Comparison of ENCODE assay signal across 8 cellular contexts in the genomic region with DNA sequence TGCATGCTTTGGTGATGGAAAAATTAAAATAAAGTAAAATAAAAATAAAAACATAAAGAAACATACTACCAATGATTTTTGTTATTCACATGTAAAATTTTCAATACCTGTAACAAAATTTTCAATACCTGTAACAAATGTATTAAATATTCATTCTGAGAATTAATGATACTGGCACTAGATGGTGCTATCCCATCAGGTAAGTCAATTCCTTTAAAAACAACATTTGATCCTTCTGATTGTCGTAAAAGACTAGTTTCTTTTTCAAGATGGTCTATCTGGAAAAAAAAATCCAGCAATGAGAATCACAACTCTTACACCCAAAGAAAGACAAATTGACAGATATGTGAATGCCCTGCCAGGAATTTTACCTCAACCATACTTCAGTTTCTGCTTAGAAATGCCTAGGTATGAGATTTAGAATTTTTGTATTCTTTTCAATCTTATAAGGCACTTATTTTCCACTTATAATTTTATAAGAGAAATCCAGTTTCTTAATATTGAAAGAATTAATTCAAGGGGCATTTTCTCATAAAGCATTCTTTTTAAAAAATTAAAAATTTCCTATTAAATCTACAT. TPM values are rescaled to one million over a fixed set of nuclear protein-coding genes. Genes with fewer than 3 reads are reported as not detected.
DNase-seq lines count a peak whose midpoint lies in the region; ATAC-seq, FAIRE-seq and TF ChIP-seq lines count a peak whose summit lies in the region.

No MANE protein-coding gene starts in this region.

- ATAC-seq in CD8-positive, alpha-beta T cell = no peak
- ATAC-seq in upper lobe of left lung (ENCODE audit: low FRiP score in 2 of 2) = no peak
- ATAC-seq in stimulated activated naive B cell treated with anti-CD40 and anti-IgM and Interleukin-4, amounts not matched to agents 10 μg/mL and 1 μg/mL and 100 μg/mL, for 72 hours (replicated peaks) = no peak

- H3K9me1 ChIP-seq in endothelial cell of umbilical vein (replicated peaks; ENCODE audit: control insufficient read depth, extremely low read depth, insufficient read depth, low read length) = no peaks in the 10 kb centered on the region

- H3K79me2 ChIP-seq in endothelial cell of umbilical vein (ENCODE audit: control insufficient read depth, insufficient read depth, low read length) = no peaks in the 10 kb centered on the region

- FAIRE-seq in H54 (lab: Jason Lieb, UNC) (peak; percentile 57), endothelial cell of umbilical vein (lab: Jason Lieb, UNC) (no peak)

- H3K36me3 Mint-ChIP-seq in CD8-positive, alpha-beta T cell = peaks cover 69% of the 10 kb centered on the region
- peaks cover 21 to 43% of the 10 kb centered on the region in 2 donors for H3K36me3 Mint-ChIP-seq in stimulated activated naive B cell treated with anti-CD40 and anti-IgM and Interleukin-4, amounts not matched to agents 10 μg/mL and 1 μg/mL and 100 μg/mL, for 72 hours

- no peaks in the 10 kb centered on the region for H3K4me1 ChIP-seq in CD8-positive, alpha-beta T cell (ENCODE audit: insufficient read depth, low read length)
- H3K4me1 ChIP-seq in endothelial cell of umbilical vein (ENCODE audit: control insufficient read depth, extremely low read depth, insufficient read depth, low read length) (peaks cover 5% of the 10 kb centered on the region), upper lobe of left lung (no peaks in the 10 kb centered on the region)

- no peaks in the 10 kb centered on the region for H3K27me3 ChIP-seq in CD8-positive, alpha-beta T cell (ENCODE audit: insufficient read depth, low read length)
- H3K27me3 ChIP-seq in endothelial cell of umbilical vein (ENCODE audit: control insufficient read depth in 2 of 2, insufficient read depth in 2 of 2, low read length in 2 of 2) (no peaks in the 10 kb centered on the region), upper lobe of left lung (no peaks in the 10 kb centered on the region)

- H3K36me3 ChIP-seq in CD8-positive, alpha-beta T cell (ENCODE audit: insufficient read depth, low read length) = peaks cover 15% of the 10 kb centered on the region
- peaks cover 3 to 15% of the 10 kb centered on the region in 2 experiments for H3K36me3 ChIP-seq in endothelial cell of umbilical vein (ENCODE audit: control insufficient read depth in 2 of 2, extremely low read depth in 1 of 2, insufficient read depth in 2 of 2, low read length in 2 of 2)
- H3K36me3 ChIP-seq in upper lobe of left lung = peaks cover 0 to 47% (median 9%) of the 10 kb centered on the region in 4 donors

- WGBS in upper lobe of left lung, 2 donors = 19 to 25% methylated on average over 1 of the region's 1 CpG

- BruUV-seq in endothelial cell of umbilical vein (replicated peaks; lab: Mats Ljungman, UMichigan) = no TSS peak

- H3K9me3 Mint-ChIP-seq in CD8-positive, alpha-beta T cell = no peaks in the 10 kb centered on the region
- no peaks in the 10 kb centered on the region for H3K9me3 Mint-ChIP-seq in stimulated activated naive B cell treated with anti-CD40 and anti-IgM and Interleukin-4, amounts not matched to agents 10 μg/mL and 1 μg/mL and 100 μg/mL, for 72 hours

- no peak overlapping the region for H2AFZ ChIP-seq in endothelial cell of umbilical vein (ENCODE audit: low read depth, low read length)

- intact Hi-C loops in CD8-positive, alpha-beta T cell (cut with DNase I, micrococcal nuclease) = loop anchor here (5.0 to 10.0 kb wide), 2 partner anchors 464 to 906 kb away; no protein-coding TSS in a partner anchor
- intact Hi-C loops in endothelial cell of umbilical vein (cut with micrococcal nuclease) = loop anchor here (1.0 to 5.0 kb wide), 6 partner anchors 468 to 1418 kb away; no protein-coding TSS in a partner anchor

- H3K27ac ChIP-seq in CD8-positive, alpha-beta T cell (ENCODE audit: low read depth, low read length) = no peak overlapping the region
- peak overlapping the region; percentile 20 for H3K27ac ChIP-seq in endothelial cell of umbilical vein (ENCODE audit: insufficient read depth, low read depth, low read length)
- H3K27ac ChIP-seq in upper lobe of left lung = no peak overlapping the region

- H3K9me3 ChIP-seq in CD8-positive, alpha-beta T cell (ENCODE audit: low read length) = no peaks in the 10 kb centered on the region
- H3K9me3 ChIP-seq in endothelial cell of umbilical vein (replicated peaks; ENCODE audit: control insufficient read depth, insufficient read depth, low read length) (no peaks in the 10 kb centered on the region), upper lobe of left lung (no peaks in the 10 kb centered on the region)

- H3K4me3 ChIP-seq in CD8-positive, alpha-beta T cell (ENCODE audit: low read depth, low read length) = no peak overlapping the region
- peak overlapping the region in 1 of 3 experiments; percentile 61 for H3K4me3 ChIP-seq in endothelial cell of umbilical vein (replicated peaks in 1 of 3; ENCODE audit: insufficient read depth in 1 of 3, low read depth in 1 of 3, low read length in 3 of 3)
- H3K4me3 ChIP-seq in upper lobe of left lung = peak overlapping the region in 1 of 4 donors; percentile 31

- TF ChIP-seq EP300 in upper lobe of left lung (IDR thresholded peaks at IDR 0.05) = no peak

- dilution Hi-C loops in endothelial cell of umbilical vein (cut with MboI; ENCODE audit: extremely low pct_ligation_motif_present, low sequenced_read_pairs) = no loop called here

- peak overlapping the region; percentile 76 for H3K4me2 ChIP-seq in endothelial cell of umbilical vein (ENCODE audit: insufficient read depth, low read length)

- H4K20me1 ChIP-seq in endothelial cell of umbilical vein (replicated peaks; ENCODE audit: control insufficient read depth, extremely low read depth, insufficient read depth, low read length) = no peaks in the 10 kb centered on the region

- TF ChIP-seq POLR2A in H54 (IDR thresholded peaks at IDR 0.05; ENCODE audit: low read depth, low read length) (no peak), endothelial cell of umbilical vein (IDR thresholded peaks at IDR 0.05; ENCODE audit: low read depth, low read length) (no peak), upper lobe of left lung (IDR thresholded peaks at IDR 0.05) (no peak)

- H3K27ac Mint-ChIP-seq in CD8-positive, alpha-beta T cell = no peak overlapping the region
- no peak overlapping the region for H3K27ac Mint-ChIP-seq in stimulated activated naive B cell treated with anti-CD40 and anti-IgM and Interleukin-4, amounts not matched to agents 10 μg/mL and 1 μg/mL and 100 μg/mL, for 72 hours

- peak overlapping the region; percentile 45 for H3K9ac ChIP-seq in endothelial cell of umbilical vein (replicated peaks; ENCODE audit: extremely low read depth, insufficient read depth, low read length)

- POLR2A ChIA-PET in CD8-positive, alpha-beta T cell (lab: Charles Lee) = no interaction called here
- POLR2A ChIA-PET in endothelial cell of umbilical vein (lab: Charles Lee) = no interaction called here

- DNase-seq in CD8-positive, alpha-beta T cell = no peak
- peak; percentile 1 for DNase-seq in H54 (ENCODE audit: insufficient read length, low spot score)
- peak; percentile 44 for DNase-seq in NCI-H748 treated with DMSO at 0.1 percent for 48 hours (lab: John Stamatoyannopoulos, UW)
- peak; percentile 67 for DNase-seq in endothelial cell of umbilical vein (ENCODE audit: low read depth, low spot score)
- peak; percentile 26 for DNase-seq in pons (ENCODE audit: low spot score)
- DNase-seq in middle frontal gyrus (ENCODE audit: extremely low spot score, low spot score) = no peak
- no peak for DNase-seq in upper lobe of left lung
- DNase-seq in stimulated activated naive B cell treated with anti-CD40 and anti-IgM and Interleukin-4, amounts not matched to agents 10 μg/mL and 1 μg/mL and 100 μg/mL, for 72 hours = no peak

- no peaks in the 10 kb centered on the region for H3K27me3 Mint-ChIP-seq in CD8-positive, alpha-beta T cell (ENCODE audit: low read depth)
- no peaks in the 10 kb centered on the region for H3K27me3 Mint-ChIP-seq in stimulated activated naive B cell treated with anti-CD40 and anti-IgM and Interleukin-4, amounts not matched to agents 10 μg/mL and 1 μg/mL and 100 μg/mL, for 72 hours

- H3K4me3 Mint-ChIP-seq in CD8-positive, alpha-beta T cell = no peak overlapping the region
- H3K4me3 Mint-ChIP-seq in stimulated activated naive B cell treated with anti-CD40 and anti-IgM and Interleukin-4, amounts not matched to agents 10 μg/mL and 1 μg/mL and 100 μg/mL, for 72 hours = no peak overlapping the region

- peaks cover 2% of the 10 kb centered on the region for H3K4me1 Mint-ChIP-seq in CD8-positive, alpha-beta T cell (ENCODE audit: low read depth)
- H3K4me1 Mint-ChIP-seq in stimulated activated naive B cell treated with anti-CD40 and anti-IgM and Interleukin-4, amounts not matched to agents 10 μg/mL and 1 μg/mL and 100 μg/mL, for 72 hours = no peaks in the 10 kb centered on the region

- CTCF ChIA-PET in CD8-positive, alpha-beta T cell (lab: Charles Lee) = no interaction called here
- CTCF ChIA-PET in endothelial cell of umbilical vein (lab: Charles Lee) = interaction anchor here (0.8 to 1.4 kb wide), 5 partner anchors 31 to 906 kb away, joined by 3 to 7 read pairs (median 3); a partner anchor contains a TSS

- TF ChIP-seq CTCF in CD8-positive, alpha-beta T cell (IDR thresholded peaks at IDR 0.05) = peak; percentile 46
- TF ChIP-seq CTCF in endothelial cell of umbilical vein (IDR thresholded peaks at IDR 0.05; ENCODE audit: extremely low read depth in 1 of 2, insufficient read depth in 1 of 2, low read depth in 1 of 2, low read length in 2 of 2) (peak in 1 of 2 donors; percentile 2), upper lobe of left lung (IDR thresholded peaks at IDR 0.05) (peak in 3 of 6 experiments; percentile 36 to 42 (median 41))

RNA-seq across cellular contexts. Expression of a gene that starts 30.7 kb away (rescaled TPM):
- total RNA-seq in CD8-positive, alpha-beta T cell = 10 to 100 TPM in 1 of 2 experiments, 1 to 10 TPM in 1; 7.7 to 10.7 TPM
- total RNA-seq in endothelial cell of umbilical vein (16.5 and 19.1 TPM in 2 replicates), upper lobe of left lung (100 to 1,000 TPM in 1 of 6 donors, 10 to 100 TPM in 5; 10.6 to 110 (median 20.1) TPM)
- 2.2 and 3.9 TPM in 2 replicates for polyA plus RNA-seq in endothelial cell of umbilical vein
- 5.3 and 5.6 TPM in 2 replicates for polyA plus RNA-seq in endothelial cell of umbilical vein (2011; cell fraction: cytosol; rRNA removed)
- 18.9 and 22.1 TPM in 2 replicates for polyA plus RNA-seq in endothelial cell of umbilical vein (2011; cell fraction: nucleus; rRNA removed)
- 11.5 and 13.2 TPM in 2 replicates for polyA plus RNA-seq in endothelial cell of umbilical vein (2012)
- 5.3 and 6.8 TPM in 2 replicates for polyA minus RNA-seq in endothelial cell of umbilical vein
- polyA minus RNA-seq in endothelial cell of umbilical vein (2011; cell fraction: cytosol; rRNA and poly(A)+ RNA removed) = 3.3 TPM
- polyA minus RNA-seq in endothelial cell of umbilical vein (2011; cell fraction: nucleus; rRNA and poly(A)+ RNA removed) = 23.9 and 26.5 TPM in 2 replicates

RNA-seq across cellular contexts. Expression of a gene that starts 30.9 kb away (rescaled TPM):
- 1 to 10 TPM; 3.9 to 4.4 TPM for total RNA-seq in CD8-positive, alpha-beta T cell
- 34.5 and 36.5 TPM in 2 replicates for total RNA-seq in endothelial cell of umbilical vein
- 6.5 and 7.8 TPM in 2 replicates for polyA plus RNA-seq in endothelial cell of umbilical vein
- 4.2 and 4.6 TPM in 2 replicates for polyA plus RNA-seq in endothelial cell of umbilical vein (2011; cell fraction: cytosol; rRNA removed)
- polyA plus RNA-seq in endothelial cell of umbilical vein (2011; cell fraction: nucleus; rRNA removed) = 5.2 and 7.9 TPM in 2 replicates
- polyA plus RNA-seq in endothelial cell of umbilical vein (2012) = 12.4 and 18.4 TPM in 2 replicates
- polyA minus RNA-seq in endothelial cell of umbilical vein = 68.2 and 81.2 TPM in 2 replicates
- polyA minus RNA-seq in endothelial cell of umbilical vein (2011; cell fraction: cytosol; rRNA and poly(A)+ RNA removed) = 26.0 TPM
- polyA minus RNA-seq in endothelial cell of umbilical vein (2011; cell fraction: nucleus; rRNA and poly(A)+ RNA removed) = 18.0 and 36.4 TPM in 2 replicates
- 10 to 100 TPM in 4 of 6 donors, 1 to 10 TPM in 2; 4.2 to 18.3 (median 15.3) TPM for total RNA-seq in upper lobe of left lung

Comparison
In these comparisons a context has a peak if more than half of its experiments do, and no peak if none do; other contexts are left out.
1. DNase-seq: peak in H54 (single experiment), NCI-H748 treated with DMSO at 0.1 percent for 48 hours (single experiment), endothelial cell of umbilical vein (single experiment) and pons (single experiment); none in CD8-positive, alpha-beta T cell (0 of 7), middle frontal gyrus (single experiment), upper lobe of left lung (0 of 2) and stimulated activated naive B cell treated with anti-CD40 and anti-IgM and Interleukin-4, amounts not matched to agents 10 μg/mL and 1 μg/mL and 100 μg/mL, for 72 hours (single experiment).